ENCODE assay signal across 13 cellular contexts in genomic region chr3:3023106-3023505, GRCh38.
"Had no signal": no experiment of that assay in that cellular context is flagged by ENCODE, and none has a peak within 500 bp of the region (broad histone marks: within the 10 kb centered on the region; RNA-seq: fewer than 3 reads in every experiment).

No MANE protein-coding gene starts in this region.

- DNase-seq: activated CD4-positive, alpha-beta T cell treated with anti-CD3 and anti-CD28 coated beads, Interleukin-2, amount 10 ng/mL, durations not matched to agents 7 days and 5 days; activated CD4-positive, CD25-positive, alpha-beta regulatory T cell; activated CD8-positive, alpha-beta memory T cell treated with anti-CD3 and anti-CD28 coated beads, Interleukin-2, amount 50 U/mL, for 48 hours; activated gamma-delta T cell treated with Interleukin-2 at 50 U/mL for 16 hours; amniotic stem cell; body of pancreas; kidney; mesendoderm; nephron progenitor cell; psoas muscle; spleen had no signal

- H3K4me3 ChIP-seq: body of pancreas, hepatocyte, psoas muscle, spleen, suprapubic skin had no signal
